Comparison of ENCODE assay signal across 1 cellular context in the genomic region with DNA sequence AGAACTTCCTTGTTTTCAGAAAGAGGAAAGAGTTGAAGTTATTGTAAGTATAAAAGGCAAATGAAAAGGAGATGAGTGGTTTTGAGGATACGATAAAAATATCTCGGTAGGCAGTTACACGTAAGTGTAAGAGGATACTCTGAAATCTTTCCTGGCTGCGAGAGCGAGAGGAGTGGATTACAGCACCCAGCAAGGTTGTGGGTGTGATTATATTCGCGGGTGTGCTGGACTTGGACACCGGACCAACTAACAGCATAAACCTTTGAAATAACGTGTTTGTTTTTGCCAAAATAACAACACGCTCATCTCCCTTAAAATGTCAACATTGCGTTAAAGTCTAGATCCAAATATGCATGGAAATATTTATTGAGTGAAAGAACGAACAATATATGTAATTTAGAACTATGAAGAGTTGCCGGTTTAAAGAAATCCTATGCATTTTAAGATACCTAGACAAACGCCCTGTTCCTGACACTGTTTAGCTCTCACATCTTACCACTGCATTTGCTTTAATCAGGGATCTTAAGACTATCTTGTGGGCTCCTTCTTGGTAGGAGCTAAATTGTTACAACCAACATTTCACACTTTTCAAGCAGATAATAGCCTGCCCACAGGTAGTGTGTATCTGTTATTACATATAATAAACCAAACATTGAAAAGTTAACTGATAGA.
TF ChIP-seq lines count a peak whose summit lies in the region.

No MANE protein-coding gene starts in this region.

TF ChIP-seq in SK-N-SH, 30 proteins besides CTCF, POLR2A, EP300 and RAD21 (continued from another document):
- TF ChIP-seq, protein P1, sequence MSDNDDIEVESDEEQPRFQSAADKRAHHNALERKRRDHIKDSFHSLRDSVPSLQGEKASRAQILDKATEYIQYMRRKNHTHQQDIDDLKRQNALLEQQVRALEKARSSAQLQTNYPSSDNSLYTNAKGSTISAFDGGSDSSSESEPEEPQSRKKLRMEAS (IDR thresholded peaks at IDR 0.05; ENCODE audit: low read depth), result no peak
- TF ChIP-seq MEF2A (IDR thresholded peaks at IDR 0.05; ENCODE audit: borderline replicate concordance, low read depth) (no peak), MXI1 (IDR thresholded peaks at IDR 0.05; ENCODE audit: low read depth, low read length) (no peak), CHD2 (IDR thresholded peaks at IDR 0.05; ENCODE audit: low read length, partially characterized antibody) (no peak), GATA2 (CRISPR knock-in tag; IDR thresholded peaks at IDR 0.05) (no peak), TEAD4 (IDR thresholded peaks at IDR 0.05; ENCODE audit: borderline replicate concordance, insufficient read depth) (no peak)
- TF ChIP-seq, protein P2, sequence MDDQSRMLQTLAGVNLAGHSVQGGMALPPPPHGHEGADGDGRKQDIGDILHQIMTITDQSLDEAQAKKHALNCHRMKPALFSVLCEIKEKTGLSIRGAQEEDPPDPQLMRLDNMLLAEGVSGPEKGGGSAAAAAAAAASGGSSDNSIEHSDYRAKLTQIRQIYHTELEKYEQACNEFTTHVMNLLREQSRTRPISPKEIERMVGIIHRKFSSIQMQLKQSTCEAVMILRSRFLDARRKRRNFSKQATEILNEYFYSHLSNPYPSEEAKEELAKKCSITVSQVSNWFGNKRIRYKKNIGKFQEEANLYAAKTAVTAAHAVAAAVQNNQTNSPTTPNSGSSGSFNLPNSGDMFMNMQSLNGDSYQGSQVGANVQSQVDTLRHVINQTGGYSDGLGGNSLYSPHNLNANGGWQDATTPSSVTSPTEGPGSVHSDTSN (IDR thresholded peaks at IDR 0.05), result no peak
- TF ChIP-seq, protein P3, sequence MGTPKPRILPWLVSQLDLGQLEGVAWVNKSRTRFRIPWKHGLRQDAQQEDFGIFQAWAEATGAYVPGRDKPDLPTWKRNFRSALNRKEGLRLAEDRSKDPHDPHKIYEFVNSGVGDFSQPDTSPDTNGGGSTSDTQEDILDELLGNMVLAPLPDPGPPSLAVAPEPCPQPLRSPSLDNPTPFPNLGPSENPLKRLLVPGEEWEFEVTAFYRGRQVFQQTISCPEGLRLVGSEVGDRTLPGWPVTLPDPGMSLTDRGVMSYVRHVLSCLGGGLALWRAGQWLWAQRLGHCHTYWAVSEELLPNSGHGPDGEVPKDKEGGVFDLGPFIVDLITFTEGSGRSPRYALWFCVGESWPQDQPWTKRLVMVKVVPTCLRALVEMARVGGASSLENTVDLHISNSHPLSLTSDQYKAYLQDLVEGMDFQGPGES (IDR thresholded peaks at IDR 0.05; ENCODE audit: low read depth, low read length), result no peak
